1 cellular context compared by ENCODE assay signal in the genomic region with DNA sequence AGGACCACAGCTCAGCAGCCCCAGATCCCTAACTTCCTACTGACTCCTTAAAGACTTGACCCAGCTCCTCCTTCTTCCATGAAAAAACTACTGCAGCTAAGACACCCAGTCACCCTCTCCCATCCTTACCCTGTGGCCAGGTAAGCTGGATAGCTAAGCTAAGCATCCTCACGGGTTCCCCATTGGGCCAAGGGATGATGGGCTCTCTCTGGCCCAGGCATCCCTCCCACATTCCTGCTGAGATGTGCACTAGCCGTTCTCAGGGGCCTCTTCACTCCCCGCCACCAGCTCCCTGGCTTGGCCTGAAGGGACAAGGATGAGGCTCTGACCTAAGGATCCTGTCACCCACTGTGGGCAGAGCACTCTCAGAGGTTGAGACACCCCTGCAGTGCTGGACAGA.
A peak's percentile ranks its signal among the peaks of the same experiment; 100 is the strongest.
TF ChIP-seq lines count a peak whose summit lies in the region.

No MANE protein-coding gene starts in this region.

TF ChIP-seq in HepG2, 621 proteins besides CTCF, POLR2A, EP300 and RAD21:
- no peak for TF ChIP-seq SMAD3 (CRISPR knock-in tag; IDR thresholded peaks at IDR 0.05)
- TF ChIP-seq, protein P1, sequence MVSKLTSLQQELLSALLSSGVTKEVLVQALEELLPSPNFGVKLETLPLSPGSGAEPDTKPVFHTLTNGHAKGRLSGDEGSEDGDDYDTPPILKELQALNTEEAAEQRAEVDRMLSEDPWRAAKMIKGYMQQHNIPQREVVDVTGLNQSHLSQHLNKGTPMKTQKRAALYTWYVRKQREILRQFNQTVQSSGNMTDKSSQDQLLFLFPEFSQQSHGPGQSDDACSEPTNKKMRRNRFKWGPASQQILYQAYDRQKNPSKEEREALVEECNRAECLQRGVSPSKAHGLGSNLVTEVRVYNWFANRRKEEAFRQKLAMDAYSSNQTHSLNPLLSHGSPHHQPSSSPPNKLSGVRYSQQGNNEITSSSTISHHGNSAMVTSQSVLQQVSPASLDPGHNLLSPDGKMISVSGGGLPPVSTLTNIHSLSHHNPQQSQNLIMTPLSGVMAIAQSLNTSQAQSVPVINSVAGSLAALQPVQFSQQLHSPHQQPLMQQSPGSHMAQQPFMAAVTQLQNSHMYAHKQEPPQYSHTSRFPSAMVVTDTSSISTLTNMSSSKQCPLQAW (CRISPR knock-in tag; IDR thresholded peaks at IDR 0.05), result 0 out of 2 replicates have a peak, but pooled peaks have one; percentile 18
- TF ChIP-seq, protein P2, sequence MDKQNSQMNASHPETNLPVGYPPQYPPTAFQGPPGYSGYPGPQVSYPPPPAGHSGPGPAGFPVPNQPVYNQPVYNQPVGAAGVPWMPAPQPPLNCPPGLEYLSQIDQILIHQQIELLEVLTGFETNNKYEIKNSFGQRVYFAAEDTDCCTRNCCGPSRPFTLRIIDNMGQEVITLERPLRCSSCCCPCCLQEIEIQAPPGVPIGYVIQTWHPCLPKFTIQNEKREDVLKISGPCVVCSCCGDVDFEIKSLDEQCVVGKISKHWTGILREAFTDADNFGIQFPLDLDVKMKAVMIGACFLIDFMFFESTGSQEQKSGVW (CRISPR knock-in tag; IDR thresholded peaks at IDR 0.05; ENCODE audit: borderline replicate concordance), result 0 out of 2 replicates have a peak, but pooled peaks have one; percentile 19
- TF ChIP-seq TOPORS (CRISPR knock-in tag; IDR thresholded peaks at IDR 0.05), result no peak
- TF ChIP-seq RBFOX2 (IDR thresholded peaks at IDR 0.05; ENCODE audit: low read depth, low read length), result no peak
- no peak for TF ChIP-seq SATB2 (CRISPR knock-in tag; IDR thresholded peaks at IDR 0.05)
- TF ChIP-seq, protein P3, sequence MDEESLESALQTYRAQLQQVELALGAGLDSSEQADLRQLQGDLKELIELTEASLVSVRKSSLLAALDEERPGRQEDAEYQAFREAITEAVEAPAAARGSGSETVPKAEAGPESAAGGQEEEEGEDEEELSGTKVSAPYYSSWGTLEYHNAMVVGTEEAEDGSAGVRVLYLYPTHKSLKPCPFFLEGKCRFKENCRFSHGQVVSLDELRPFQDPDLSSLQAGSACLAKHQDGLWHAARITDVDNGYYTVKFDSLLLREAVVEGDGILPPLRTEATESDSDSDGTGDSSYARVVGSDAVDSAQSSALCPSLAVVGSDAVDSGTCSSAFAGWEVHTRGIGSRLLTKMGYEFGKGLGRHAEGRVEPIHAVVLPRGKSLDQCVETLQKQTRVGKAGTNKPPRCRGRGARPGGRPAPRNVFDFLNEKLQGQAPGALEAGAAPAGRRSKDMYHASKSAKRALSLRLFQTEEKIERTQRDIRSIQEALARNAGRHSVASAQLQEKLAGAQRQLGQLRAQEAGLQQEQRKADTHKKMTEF (CRISPR knock-in tag; IDR thresholded peaks at IDR 0.05), result no peak
- TF ChIP-seq SRF (IDR thresholded peaks at IDR 0.05; ENCODE audit: low read depth, low read length), result no peak
- TF ChIP-seq SMC3 (IDR thresholded peaks at IDR 0.05; ENCODE audit: low read length), result no peak
- TF ChIP-seq REPIN1 (CRISPR knock-in tag; IDR thresholded peaks at IDR 0.05; ENCODE audit: borderline replicate concordance, low read depth), result no peak
- no peak for TF ChIP-seq SNAI1 (CRISPR knock-in tag; IDR thresholded peaks at IDR 0.05; ENCODE audit: borderline replicate concordance)
- no peak for TF ChIP-seq GATAD1 (CRISPR knock-in tag; IDR thresholded peaks at IDR 0.05)
- TF ChIP-seq ZNF589 (CRISPR knock-in tag; conservative IDR thresholded peaks at IDR 0.05), result no peak
- no peak for TF ChIP-seq SRY (CRISPR knock-in tag; IDR thresholded peaks at IDR 0.05)
TF ChIP-seq in HepG2: peak in this region for 2.
